Comparison of ENCODE assay signal across 8 cellular contexts in genomic region chr1:63920154-63921117, GRCh38.
A peak's percentile ranks its signal among the peaks of the same experiment; 100 is the strongest.
DNase-seq lines count a peak whose midpoint lies in the region; TF ChIP-seq lines count a peak whose summit lies in the region.
"Had no signal": no experiment of that assay in that cellular context is flagged by ENCODE, and none has a peak within 500 bp of the region (broad histone marks: within the 10 kb centered on the region; RNA-seq: fewer than 3 reads in every experiment).

No MANE protein-coding gene starts in this region.

- H3K27me3 ChIP-seq in GM06990 (replicated peaks; ENCODE audit: control insufficient read depth, insufficient read depth, low read length) (no peaks in the 10 kb centered on the region), OCI-LY3 (ENCODE audit: low read depth, low read length) (no peaks in the 10 kb centered on the region; the same call in 1 of the 2 replicates)
- H3K27me3 ChIP-seq: Peyer's patch had no signal

- TF ChIP-seq CTCF in GM06990 (IDR thresholded peaks at IDR 0.05; ENCODE audit: insufficient read depth, low read length, poor library complexity, severe bottlenecking) = peak; percentile 17
- peak; percentile 47 for TF ChIP-seq CTCF in OCI-LY3 (IDR thresholded peaks at IDR 0.05; ENCODE audit: low read depth, low read length)
- peak; percentile 54 for TF ChIP-seq CTCF in retinal pigment epithelial cell (conservative IDR thresholded peaks at IDR 0.05; ENCODE audit: low read depth, low read length)

- H2AFZ ChIP-seq in OCI-LY3 (ENCODE audit: low read depth, low read length) = peak overlapping the region; percentile 51

- no peaks in the 10 kb centered on the region for H3K79me2 ChIP-seq in OCI-LY3 (ENCODE audit: low read length)

- DNase-seq in GM06990 (ENCODE audit: extremely low read depth, insufficient read length) (no peak), fibroblast of gingiva (ENCODE audit: low read depth) (peak; percentile 66), retinal pigment epithelial cell (ENCODE audit: low read depth) (peak; percentile 91), NCI-H774 (lab: John Stamatoyannopoulos, UW) (no peak), mesenteric fat pad (ENCODE audit: low spot score) (no peak)
- DNase-seq in stimulated activated CD4-positive, alpha-beta T cell treated with anti-CD3 and anti-CD28 coated beads, Interleukin-4, amount 100 ng/mL, for 24 hours = no peak
- DNase-seq: Peyer's patch had no signal

- no peaks in the 10 kb centered on the region for H3K36me3 ChIP-seq in GM06990 (ENCODE audit: control insufficient read depth, insufficient read depth, low read length)
- no peaks in the 10 kb centered on the region for H3K36me3 ChIP-seq in OCI-LY3 (replicated peaks; ENCODE audit: low read depth, low read length)
- H3K36me3 ChIP-seq: Peyer's patch had no signal

- peak overlapping the region; percentile 35 for H3K4me2 ChIP-seq in OCI-LY3 (ENCODE audit: low read length)

- H3K27ac ChIP-seq in OCI-LY3 (ENCODE audit: low read length) = no peak overlapping the region

- H3K9ac ChIP-seq in OCI-LY3 (ENCODE audit: low read length) = no peak overlapping the region

- H3K4me3 ChIP-seq in GM06990 (replicated peaks; ENCODE audit: low read depth, low read length) (no peak overlapping the region), OCI-LY3 (ENCODE audit: low read length) (peak overlapping the region; percentile 4; the same call in 1 of the 2 replicates), retinal pigment epithelial cell (ENCODE audit: low read length) (no peak overlapping the region)
- H3K4me3 ChIP-seq: Peyer's patch had no signal

- H3K9me3 ChIP-seq in OCI-LY3 (ENCODE audit: insufficient read depth, low read length) = no peaks in the 10 kb centered on the region
- H3K9me3 ChIP-seq: Peyer's patch had no signal

- H4K20me1 ChIP-seq in OCI-LY3 (ENCODE audit: insufficient read depth, low read length) = no peaks in the 10 kb centered on the region

- H3K4me1 ChIP-seq in OCI-LY3 (ENCODE audit: low read length) = peaks cover 26% of the 10 kb centered on the region

Comparison
In these comparisons a context has a peak if more than half of its experiments do, and no peak if none do; other contexts are left out.
1. DNase-seq: peak in fibroblast of gingiva (single experiment) and retinal pigment epithelial cell (single experiment); none in GM06990 (single experiment), stimulated activated CD4-positive, alpha-beta T cell treated with anti-CD3 and anti-CD28 coated beads, Interleukin-4, amount 100 ng/mL, for 24 hours (single experiment), NCI-H774 (single experiment) and mesenteric fat pad (single experiment).
2. Peak in every context shown above with its lines, with median percentiles within 50 percentile points of each other: CTCF ChIP-seq.